Comparison of ENCODE assay signal across 9 cellular contexts in genomic region chr6:98039876-98040605, GRCh38.
A peak's percentile ranks its signal among the peaks of the same experiment; 100 is the strongest.
DNase-seq lines count a peak whose midpoint lies in the region; ATAC-seq and TF ChIP-seq lines count a peak whose summit lies in the region.
"Had no signal": no experiment of that assay in that cellular context is flagged by ENCODE, and none has a peak within 500 bp of the region (broad histone marks: within the 10 kb centered on the region; RNA-seq: fewer than 3 reads in every experiment).

No MANE protein-coding gene starts in this region.

- H2AFZ ChIP-seq in neuron (ENCODE audit: low read depth, low read length): peak overlapping the region; percentile 59
- H2AFZ ChIP-seq: parathyroid adenoma had no signal

- CTCF ChIA-PET in GM10248 (lab: Yijun Ruan, JAX): interaction anchor here (0.7 to 1.3 kb wide), 2 partner anchors 10 to 14 kb away, joined by 3 to 4 read pairs; no protein-coding TSS in a partner anchor

- H3K4me3 ChIP-seq in choroid plexus epithelial cell (ENCODE audit: low read depth, low read length): no peak overlapping the region
- peak overlapping the region; percentile 37 for H3K4me3 ChIP-seq in neuron (ENCODE audit: low read length)

- no peaks in the 10 kb centered on the region for H3K36me3 ChIP-seq in neuron (ENCODE audit: insufficient read depth, low read length)

- no peaks in the 10 kb centered on the region for H3K27me3 ChIP-seq in neuron (ENCODE audit: insufficient read depth, low read length)

- H3K9me3 ChIP-seq in neuron (ENCODE audit: low read length): no peaks in the 10 kb centered on the region

- peaks cover 74% of the 10 kb centered on the region for H3K4me1 ChIP-seq in neuron (ENCODE audit: insufficient read depth, low read length)

- no peak for ATAC-seq in GM18861 (IDR thresholded peaks at IDR 0.05; ENCODE audit: unreplicated experiment)

- no peak for DNase-seq in GM10248 (ENCODE audit: extremely low spot score)
- peak; percentile 9 for DNase-seq in M059J (ENCODE audit: low read depth)
- peak; percentile 19 for DNase-seq in choroid plexus epithelial cell (ENCODE audit: low read depth)
- no peak for DNase-seq in GM20000 (ENCODE audit: low spot score)
- no peak for DNase-seq in inferior parietal cortex (ENCODE audit: extremely low spot score)
- DNase-seq: activated naive CD4-positive, alpha-beta T cell treated with anti-CD3 and anti-CD28 coated beads, Interleukin-2, amount 10 ng/mL, durations not matched to agents 7 days and 5 days had no signal

- peak; percentile 8 for TF ChIP-seq CTCF in GM10248 (IDR thresholded peaks at IDR 0.05; ENCODE audit: control extremely low read depth, extremely low read depth, low read depth, missing control alignments)
- peak; percentile 28 for TF ChIP-seq CTCF in choroid plexus epithelial cell (conservative IDR thresholded peaks at IDR 0.05; ENCODE audit: low read depth, low read length)
- no peak for TF ChIP-seq CTCF in GM20000 (IDR thresholded peaks at IDR 0.05; ENCODE audit: extremely low read depth, missing control alignments)

- POLR2A ChIA-PET in GM10248 (lab: Yijun Ruan, JAX): no interaction called here

Comparison
In these comparisons a context has a peak if more than half of its experiments do, and no peak if none do; other contexts are left out.
1. DNase-seq: peak in M059J (single experiment) and choroid plexus epithelial cell (single experiment); none in GM10248 (single experiment), GM20000 (single experiment) and inferior parietal cortex (single experiment).